ENCODE assay signal across 9 cellular contexts in genomic region chr17:65656390-65657250, GRCh38.
DNase-seq lines count a peak whose midpoint lies in the region; ATAC-seq and TF ChIP-seq lines count a peak whose summit lies in the region.
"Had no signal": no experiment of that assay in that cellular context is flagged by ENCODE, and none has a peak within 500 bp of the region (broad histone marks: within the 10 kb centered on the region; RNA-seq: fewer than 3 reads in every experiment).

No MANE protein-coding gene starts in this region.

- DNase-seq in activated CD8-positive, alpha-beta T cell treated with anti-CD3 and anti-CD28 coated beads for 36 hours, result peak; percentile 70
- no peak for DNase-seq in activated CD8-positive, alpha-beta T cell treated with anti-CD3 and anti-CD28 coated beads, Interleukin-2, amount 10 ng/mL, durations not matched to agents 7 days and 5 days
- peak in 1 of 2 donors; percentile 67 for DNase-seq in activated naive CD4-positive, alpha-beta T cell treated with anti-CD3 and anti-CD28 coated beads, Interleukin-2, amount 50 U/mL, for 72 hours (ENCODE audit: low spot score in 2 of 2)
- DNase-seq in stimulated activated CD8-positive, alpha-beta memory T cell treated with anti-CD3 and anti-CD28 coated beads, Interleukin-2, amount 100 ng/mL, for 48 hours (ENCODE audit: low read depth in 2 of 2), result peak; percentile 3 to 35
- DNase-seq in EL, result no peak
- no peak for DNase-seq in MV-4-11 (lab: John Stamatoyannopoulos, UW)

- intact Hi-C loops in activated CD8-positive, alpha-beta T cell treated with anti-CD3 and anti-CD28 coated beads for 36 hours (cut with micrococcal nuclease), result no loop called here

- no peaks in the 10 kb centered on the region for H3K9me3 Mint-ChIP-seq in activated CD8-positive, alpha-beta T cell treated with anti-CD3 and anti-CD28 coated beads for 36 hours
- H3K9me3 Mint-ChIP-seq in activated CD8-positive, alpha-beta T cell treated with anti-CD3 and anti-CD28 coated beads, Interleukin-2, amount 10 ng/mL, durations not matched to agents 7 days and 5 days (ENCODE audit: insufficient read depth), result no peaks in the 10 kb centered on the region
- H3K9me3 Mint-ChIP-seq in activated naive CD4-positive, alpha-beta T cell treated with anti-CD3 and anti-CD28 coated beads, Interleukin-2, amount 50 U/mL, for 72 hours, result peaks cover 0 to 11% of the 10 kb centered on the region in 2 donors

- no peak for TF ChIP-seq CTCF in activated CD8-positive, alpha-beta T cell treated with anti-CD3 and anti-CD28 coated beads for 36 hours (IDR thresholded peaks at IDR 0.05)

- peaks cover 11% of the 10 kb centered on the region for H3K4me1 Mint-ChIP-seq in activated CD8-positive, alpha-beta T cell treated with anti-CD3 and anti-CD28 coated beads for 36 hours (ENCODE audit: low read depth)
- H3K4me1 Mint-ChIP-seq in activated CD8-positive, alpha-beta T cell treated with anti-CD3 and anti-CD28 coated beads, Interleukin-2, amount 10 ng/mL, durations not matched to agents 7 days and 5 days (ENCODE audit: low read depth), result no peaks in the 10 kb centered on the region

- H3K36me3 Mint-ChIP-seq in activated CD8-positive, alpha-beta T cell treated with anti-CD3 and anti-CD28 coated beads for 36 hours (ENCODE audit: low read depth), result no peaks in the 10 kb centered on the region
- H3K36me3 Mint-ChIP-seq in activated CD8-positive, alpha-beta T cell treated with anti-CD3 and anti-CD28 coated beads, Interleukin-2, amount 10 ng/mL, durations not matched to agents 7 days and 5 days (ENCODE audit: low read depth), result no peaks in the 10 kb centered on the region
- H3K36me3 Mint-ChIP-seq in activated naive CD4-positive, alpha-beta T cell treated with anti-CD3 and anti-CD28 coated beads, Interleukin-2, amount 50 U/mL, for 72 hours, result no peaks in the 10 kb centered on the region

- H3K27me3 Mint-ChIP-seq in activated CD8-positive, alpha-beta T cell treated with anti-CD3 and anti-CD28 coated beads for 36 hours, result peaks cover 3% of the 10 kb centered on the region
- H3K27me3 Mint-ChIP-seq in activated CD8-positive, alpha-beta T cell treated with anti-CD3 and anti-CD28 coated beads, Interleukin-2, amount 10 ng/mL, durations not matched to agents 7 days and 5 days (ENCODE audit: low read depth), result peaks cover 5% of the 10 kb centered on the region

- no peak overlapping the region for H3K27ac Mint-ChIP-seq in activated CD8-positive, alpha-beta T cell treated with anti-CD3 and anti-CD28 coated beads for 36 hours
- no peak overlapping the region for H3K27ac Mint-ChIP-seq in activated CD8-positive, alpha-beta T cell treated with anti-CD3 and anti-CD28 coated beads, Interleukin-2, amount 10 ng/mL, durations not matched to agents 7 days and 5 days
- peak overlapping the region in 1 of 2 donors; percentile 89 for H3K27ac Mint-ChIP-seq in activated naive CD4-positive, alpha-beta T cell treated with anti-CD3 and anti-CD28 coated beads, Interleukin-2, amount 50 U/mL, for 72 hours

- H3K4me3 Mint-ChIP-seq in activated CD8-positive, alpha-beta T cell treated with anti-CD3 and anti-CD28 coated beads for 36 hours, result no peak overlapping the region
- no peak overlapping the region for H3K4me3 Mint-ChIP-seq in activated CD8-positive, alpha-beta T cell treated with anti-CD3 and anti-CD28 coated beads, Interleukin-2, amount 10 ng/mL, durations not matched to agents 7 days and 5 days

- CTCF ChIA-PET in activated CD8-positive, alpha-beta T cell treated with anti-CD3 and anti-CD28 coated beads for 36 hours (lab: Charles Lee), result interaction anchor here (1.1 kb wide), 1 partner anchor 18 kb away, joined by 3 read pairs; no protein-coding TSS in a partner anchor
- CTCF ChIA-PET in activated CD8-positive, alpha-beta T cell treated with anti-CD3 and anti-CD28 coated beads, Interleukin-2, amount 10 ng/mL, durations not matched to agents 7 days and 5 days (lab: Charles Lee), result no interaction called here

- peak; percentile 98 for ATAC-seq in activated CD8-positive, alpha-beta T cell treated with anti-CD3 and anti-CD28 coated beads for 36 hours
- no peak for ATAC-seq in activated CD8-positive, alpha-beta T cell treated with anti-CD3 and anti-CD28 coated beads, Interleukin-2, amount 10 ng/mL, durations not matched to agents 7 days and 5 days
- peak; percentile 84 for ATAC-seq in HG02973 (IDR thresholded peaks at IDR 0.05; ENCODE audit: unreplicated experiment)
- peak; percentile 93 to 98 for ATAC-seq in activated naive CD4-positive, alpha-beta T cell treated with anti-CD3 and anti-CD28 coated beads, Interleukin-2, amount 50 U/mL, for 72 hours
- no peak for ATAC-seq in GM18873 (IDR thresholded peaks at IDR 0.05; ENCODE audit: low FRiP score, unreplicated experiment)
- ATAC-seq: gastroesophageal sphincter had no signal

- POLR2A ChIA-PET in activated CD8-positive, alpha-beta T cell treated with anti-CD3 and anti-CD28 coated beads for 36 hours (lab: Charles Lee), result interaction anchor here (0.6 to 1.4 kb wide), 5 partner anchors 9 to 1578 kb away, joined by 3 read pairs; no protein-coding TSS in a partner anchor
- POLR2A ChIA-PET in activated CD8-positive, alpha-beta T cell treated with anti-CD3 and anti-CD28 coated beads, Interleukin-2, amount 10 ng/mL, durations not matched to agents 7 days and 5 days (lab: Charles Lee), result no interaction called here

Comparison
In these comparisons a context has a peak if more than half of its experiments do, and no peak if none do; other contexts are left out.
1. ATAC-seq: peak in activated CD8-positive, alpha-beta T cell treated with anti-CD3 and anti-CD28 coated beads for 36 hours (single experiment), HG02973 (single experiment) and activated naive CD4-positive, alpha-beta T cell treated with anti-CD3 and anti-CD28 coated beads, Interleukin-2, amount 50 U/mL, for 72 hours (2 of 2); none in activated CD8-positive, alpha-beta T cell treated with anti-CD3 and anti-CD28 coated beads, Interleukin-2, amount 10 ng/mL, durations not matched to agents 7 days and 5 days (single experiment) and GM18873 (single experiment).
2. DNase-seq: peak in activated CD8-positive, alpha-beta T cell treated with anti-CD3 and anti-CD28 coated beads for 36 hours (single experiment) and stimulated activated CD8-positive, alpha-beta memory T cell treated with anti-CD3 and anti-CD28 coated beads, Interleukin-2, amount 100 ng/mL, for 48 hours (2 of 2); none in activated CD8-positive, alpha-beta T cell treated with anti-CD3 and anti-CD28 coated beads, Interleukin-2, amount 10 ng/mL, durations not matched to agents 7 days and 5 days (single experiment), EL (single experiment) and MV-4-11 (single experiment).